8 cellular contexts compared by ENCODE assay signal in genomic region chr9:107282759-107283620, GRCh38. TPM values are rescaled to one million over a fixed set of nuclear protein-coding genes. Genes with fewer than 3 reads are reported as not detected.
DNase-seq lines count a peak whose midpoint lies in the region; ATAC-seq and TF ChIP-seq lines count a peak whose summit lies in the region.

RAD23B (plus strand) TSS chr9:107283279; CDS start chr9:107283630, 351 bp downstream.

- no peaks in the 10 kb centered on the region for H3K27me3 ChIP-seq in ACC112 (ENCODE audit: insufficient read depth, low read length)
- no peaks in the 10 kb centered on the region for H3K27me3 ChIP-seq in breast epithelium

- TF ChIP-seq POLR2A in breast epithelium (IDR thresholded peaks at IDR 0.05): peak; percentile 91

- no peak for TF ChIP-seq CTCF in VCaP (conservative IDR thresholded peaks at IDR 0.05)
- TF ChIP-seq CTCF in breast epithelium (IDR thresholded peaks at IDR 0.05): peak in 1 of 3 donors; percentile 6

- H3K27ac ChIP-seq in ACC112 (ENCODE audit: low read depth, low read length) (peak within 1 kb of the TSS; percentile 89), VCaP (peak within 1 kb of the TSS; percentile 100), breast epithelium (peak within 1 kb of the TSS; percentile 98 to 99), skin epidermis (peak within 1 kb of the TSS; percentile 97 to 100 (median 99))

- H2AFZ ChIP-seq in ACC112 (ENCODE audit: low read length, unreplicated experiment): peak within 1 kb of the TSS; percentile 48

- peaks cover 49% of the 10 kb centered on the region for H3K79me2 ChIP-seq in ACC112 (ENCODE audit: control insufficient read depth, insufficient read depth, low read length, unreplicated experiment)

- DNase-seq in NCI-H2196 treated with DMSO at 0.1 percent for 48 hours (lab: John Stamatoyannopoulos, UW; ENCODE audit: unreplicated experiment) (peak; percentile 96), breast epithelium (ENCODE audit: low spot score in 2 of 2) (peak; percentile 97 to 98)

- peak; percentile 71 for ATAC-seq in GM18870 (IDR thresholded peaks at IDR 0.05; ENCODE audit: unreplicated experiment)
- ATAC-seq in HG03135 (IDR thresholded peaks at IDR 0.05; ENCODE audit: unreplicated experiment): peak; percentile 89

- H3K9me3 ChIP-seq in breast epithelium (no peaks in the 10 kb centered on the region), iPS-18c (ENCODE audit: control insufficient read depth, insufficient read depth, low read length) (no peaks in the 10 kb centered on the region)

- H3K36me3 ChIP-seq in ACC112 (ENCODE audit: insufficient read depth, low read length) (no peaks in the 10 kb centered on the region), breast epithelium (no peaks in the 10 kb centered on the region)

- intact Hi-C loops in breast epithelium (cut with DNase I; ENCODE audit: low total_unique reads): no loop called here

- H3K4me3 ChIP-seq in ACC112 (ENCODE audit: low read depth, low read length) (peak within 1 kb of the TSS; percentile 90), breast epithelium (peak within 1 kb of the TSS; percentile 77 to 95 (median 94)), iPS-18c (ENCODE audit: insufficient read depth, low read depth, low read length) (peak within 1 kb of the TSS; percentile 95), skin epidermis (peak within 1 kb of the TSS; percentile 81 to 100 (median 92))

- H3K4me1 ChIP-seq in ACC112 (ENCODE audit: control insufficient read depth, insufficient read depth, low read length, unreplicated experiment): peaks cover 16% of the 10 kb centered on the region
- H3K4me1 ChIP-seq in breast epithelium: no peaks in the 10 kb centered on the region

RNA-seq across cellular contexts. Expression of gene RAD23B, which starts in this region (rescaled TPM):
- 10 to 100 TPM; 63.6 to 70.2 (median 68.1) TPM for total RNA-seq in breast epithelium

Comparison
In these comparisons a context has a peak if more than half of its experiments do, and no peak if none do; other contexts are left out.
1. Peak in every context shown above with its lines: DNase-seq, ATAC-seq, H3K4me3 ChIP-seq and H3K27ac ChIP-seq.